8 cellular contexts compared by ENCODE assay signal in genomic region chr1:202861420-202862121, GRCh38. TPM values are rescaled to one million over a fixed set of nuclear protein-coding genes. Genes with fewer than 3 reads are reported as not detected.
A peak's percentile ranks its signal among the peaks of the same experiment; 100 is the strongest.
DNase-seq lines count a peak whose midpoint lies in the region; ATAC-seq and TF ChIP-seq lines count a peak whose summit lies in the region.

No MANE protein-coding gene starts in this region.

- no peaks in the 10 kb centered on the region for H3K9me3 ChIP-seq in RWPE2 (ENCODE audit: severe bottlenecking)
- H3K9me3 ChIP-seq in ovary = no peaks in the 10 kb centered on the region

- H3K27me3 Mint-ChIP-seq in GM23338 (ENCODE audit: insufficient read depth, low read depth, poor library complexity) = peaks cover 16% of the 10 kb centered on the region

- peak overlapping the region; percentile 89 for H3K27ac ChIP-seq in GM23338 (ENCODE audit: low read depth)
- no peak overlapping the region for H3K27ac ChIP-seq in RWPE2 (ENCODE audit: poor library complexity, severe bottlenecking)
- H3K27ac ChIP-seq in ovary = no peak overlapping the region

- H3K4me3 Mint-ChIP-seq in GM23338 = peak overlapping the region; percentile 96

- H3K4me1 ChIP-seq in GM23338 (ENCODE audit: insufficient read depth) (peaks cover 22% of the 10 kb centered on the region), RWPE2 (ENCODE audit: insufficient read depth, poor library complexity, severe bottlenecking) (no peaks in the 10 kb centered on the region), ovary (ENCODE audit: insufficient read depth) (peaks cover 3% of the 10 kb centered on the region)

- H3K27ac Mint-ChIP-seq in GM23338 = peak overlapping the region; percentile 98

- peaks cover 9% of the 10 kb centered on the region for H4K20me1 ChIP-seq in GM23338 (replicated peaks; ENCODE audit: insufficient read depth)

- peak overlapping the region; percentile 87 for H2AFZ ChIP-seq in GM23338

- intact Hi-C loops in left cardiac atrium (cut with DNase I) = no loop called here
- intact Hi-C loops in ovary (cut with DNase I) = no loop called here

- H3K9me3 Mint-ChIP-seq in GM23338 = no peaks in the 10 kb centered on the region

- peaks cover 19% of the 10 kb centered on the region for H3K4me1 Mint-ChIP-seq in GM23338

- peaks cover 20% of the 10 kb centered on the region for H3K36me3 Mint-ChIP-seq in GM23338 (ENCODE audit: low read depth)

- no peaks in the 10 kb centered on the region for H3K27me3 ChIP-seq in GM23338 (ENCODE audit: insufficient read depth)
- H3K27me3 ChIP-seq in RWPE2 (ENCODE audit: insufficient read depth, poor library complexity, severe bottlenecking) = no peaks in the 10 kb centered on the region
- no peaks in the 10 kb centered on the region for H3K27me3 ChIP-seq in ovary

- H3K4me3 ChIP-seq in GM23338 = peak overlapping the region; percentile 78
- peak overlapping the region; percentile 41 for H3K4me3 ChIP-seq in RWPE2 (ENCODE audit: severe bottlenecking)
- peak overlapping the region; percentile 72 for H3K4me3 ChIP-seq in ovary

- peak overlapping the region; percentile 90 for H3K4me2 ChIP-seq in GM23338

- H3K36me3 ChIP-seq in GM23338 (ENCODE audit: insufficient read depth) (peaks cover 9% of the 10 kb centered on the region; the same call in 1 of the 2 replicates), RWPE2 (ENCODE audit: low read depth) (no peaks in the 10 kb centered on the region), ovary (no peaks in the 10 kb centered on the region)

- peaks cover 27% of the 10 kb centered on the region for H3K79me2 ChIP-seq in GM23338 (replicated peaks; ENCODE audit: insufficient read depth)

- peaks cover 10% of the 10 kb centered on the region for H3F3A ChIP-seq in GM23338 (replicated peaks; ENCODE audit: low read depth)

- TF ChIP-seq CTCF in GM23338 (conservative IDR thresholded peaks at IDR 0.05; ENCODE audit: low read depth in 2 of 2) (no peak), RWPE2 (IDR thresholded peaks at IDR 0.05; ENCODE audit: poor library complexity, severe bottlenecking) (no peak), ovary (IDR thresholded peaks at IDR 0.05) (no peak)

- TF ChIP-seq EP300 in ovary (IDR thresholded peaks at IDR 0.05) = no peak

- peak; percentile 89 for ATAC-seq in GM23338
- ATAC-seq in RWPE2 (ENCODE audit: low read depth) = peak; percentile 95
- ATAC-seq in left cardiac atrium = peak; percentile 99
- ATAC-seq in HG02973 (IDR thresholded peaks at IDR 0.05; ENCODE audit: unreplicated experiment) = no peak

- H3K9me2 ChIP-seq in GM23338 (ENCODE audit: insufficient read depth) = no peaks in the 10 kb centered on the region

- TF ChIP-seq POLR2A in ovary (IDR thresholded peaks at IDR 0.05) = peak; percentile 18

- WGBS in ovary, 3 donors = 0 to 1% (median 0%) methylated on average over 37 to 44 of the region's 44 CpGs

- DNase-seq in DMS53 (lab: John Stamatoyannopoulos, UW) (peak; percentile 98), GM23338 (ENCODE audit: low spot score) (peak; percentile 98), M059J (ENCODE audit: low read depth) (peak; percentile 91), RWPE2 (ENCODE audit: low spot score) (peak; percentile 87), anterior cingulate cortex (lab: John Stamatoyannopoulos, UW) (peak; percentile 30 to 96 (median 88)), left cardiac atrium (peak; percentile 93), ovary (peak; percentile 85 to 90 (median 86))

TF ChIP-seq in GM23338, 12 proteins besides CTCF, POLR2A, EP300 and RAD21:
- TF ChIP-seq POLR2AphosphoS5 (IDR thresholded peaks at IDR 0.05; ENCODE audit: low read depth) = peak; percentile 86
- peak; percentile 35; the same call in 1 of the 2 replicates for TF ChIP-seq ETS1 (IDR thresholded peaks at IDR 0.05)
- TF ChIP-seq CREB1 (CRISPR knock-in tag; IDR thresholded peaks at IDR 0.05; ENCODE audit: low read depth) = peak; percentile 40
- no peak for TF ChIP-seq EZH2 (IDR thresholded peaks at IDR 0.05; ENCODE audit: low read depth, unreplicated experiment)
TF ChIP-seq in GM23338: peak in this region for 3.

RNA-seq across cellular contexts. Expression of gene RABIF, which starts 27.4 kb away (rescaled TPM):
- total RNA-seq in GM23338 (2014; rRNA removed; shearing (Covaris generic)) = 4.0 and 4.9 TPM in 2 replicates
- polyA plus RNA-seq in GM23338 (2016; fragmentation: Nextera tagmentation; extraction: Ambion mirVana) (6.9 and 7.6 TPM in 2 replicates), ovary (10 to 100 TPM in 1 of 2 donors, 1 to 10 TPM in 1; 2.8 to 11.7 TPM)
- 10.0 and 11.7 TPM in 2 replicates for total RNA-seq in M059J (2014; rRNA removed; shearing (Covaris generic))
- total RNA-seq in left cardiac atrium (1 to 10 TPM; 5.7 to 6.2 TPM), ovary (1 to 10 TPM; 2.7 to 6.0 (median 3.9) TPM)

RNA-seq across cellular contexts. Expression of gene PCAT6, which starts 50.8 kb away (rescaled TPM):
- 7.2 TPM in 1 of 2 replicates, not detected in the other for total RNA-seq in GM23338 (2014; rRNA removed; shearing (Covaris generic))
- polyA plus RNA-seq in GM23338 (2016; fragmentation: Nextera tagmentation; extraction: Ambion mirVana) (28.1 and 28.7 TPM in 2 replicates), ovary (1 to 10 TPM; 1.5 to 2.8 TPM)
- total RNA-seq in M059J (2014; rRNA removed; shearing (Covaris generic)) = 0.69 TPM in 1 of 2 replicates, not detected in the other
- total RNA-seq in left cardiac atrium (1 to 10 TPM; 1.2 to 1.7 TPM), ovary (1 to 10 TPM in 3 of 7 donors, under 1 TPM in 2, not detected in 2; 0.57 to 1.2 (median 1.0) TPM)

RNA-seq across cellular contexts. Expression of gene KDM5B, which starts 53.4 kb away (rescaled TPM):
- total RNA-seq in GM23338 (2014; rRNA removed; shearing (Covaris generic)) = 186 and 202 TPM in 2 replicates
- polyA plus RNA-seq in GM23338 (2016; fragmentation: Nextera tagmentation; extraction: Ambion mirVana) (150 and 175 TPM in 2 replicates), ovary (10 to 100 TPM; 19.6 to 39.4 TPM)
- total RNA-seq in M059J (2014; rRNA removed; shearing (Covaris generic)) = 47.0 and 61.0 TPM in 2 replicates
- total RNA-seq in left cardiac atrium (10 to 100 TPM; 16.6 to 18.0 TPM), ovary (10 to 100 TPM; 47.2 to 80.3 (median 56.1) TPM)
